In the genomic region with DNA sequence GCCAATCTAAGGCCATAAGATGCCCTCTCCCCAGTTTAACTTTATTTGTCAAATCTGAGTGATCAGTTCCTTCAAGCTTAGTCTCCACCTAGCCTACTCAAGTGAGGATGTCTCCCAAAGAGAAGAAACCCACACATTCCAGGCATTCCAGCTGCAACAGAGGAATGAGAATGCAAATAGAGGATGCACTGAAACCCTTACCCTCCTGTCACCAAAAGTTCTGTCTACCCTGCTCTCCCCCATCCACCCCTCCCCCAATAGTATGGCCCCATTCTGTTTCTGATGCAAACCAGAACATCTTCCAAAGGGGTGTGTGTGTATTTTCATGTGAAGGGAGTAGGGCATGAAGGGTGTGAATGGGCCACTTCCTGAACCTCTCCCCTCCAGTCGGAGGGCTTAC, we compare ENCODE assay signal across 20 cellular contexts. TPM values are rescaled to one million over a fixed set of nuclear protein-coding genes. Genes with fewer than 3 reads are reported as not detected.
"Had no signal": no experiment of that assay in that cellular context is flagged by ENCODE, and none has a peak within 500 bp of the region (broad histone marks: within the 10 kb centered on the region; RNA-seq: fewer than 3 reads in every experiment).

No MANE protein-coding gene starts in this region.

- ATAC-seq: activated CD4-positive, alpha-beta T cell treated with anti-CD3 and anti-CD28 coated beads for 36 hours; effector memory CD8-positive, alpha-beta T cell; foreskin keratinocyte; lower lobe of right lung; natural killer cell treated with Interleukin-12 subunit alpha and Interleukin-12 subunit beta and Interleukin-15 and Interleukin-18, amount 100 ng/mL, for 72 hours; stimulated activated memory B cell treated with anti-CD40 and anti-IgM and Interleukin-4, amounts not matched to agents 10 μg/mL and 1 μg/mL and 100 μg/mL, for 72 hours had no signal

- H3K36me3 Mint-ChIP-seq: activated CD4-positive, alpha-beta memory T cell treated with anti-CD3 and anti-CD28 coated beads for 36 hours; activated naive CD8-positive, alpha-beta T cell; natural killer cell treated with Interleukin-12 subunit alpha and Interleukin-12 subunit beta and Interleukin-15 and Interleukin-18, amount 100 ng/mL, for 72 hours; stimulated activated memory B cell treated with anti-CD40 and anti-IgM and Interleukin-4, amounts not matched to agents 10 μg/mL and 1 μg/mL and 100 μg/mL, for 72 hours had no signal

- H3K4me3 Mint-ChIP-seq: activated CD4-positive, alpha-beta memory T cell treated with anti-CD3 and anti-CD28 coated beads for 36 hours; activated CD4-positive, alpha-beta T cell treated with anti-CD3 and anti-CD28 coated beads for 36 hours; activated T-helper 1 cell treated with anti-CD3 and anti-CD28 coated beads, Interleukin-12 subunit alpha, Interleukin-12 subunit beta, Interleukin-2, Interleukin-4 antibody, amounts not matched to agents 30 ng/mL and 10 ng/mL and 1 ng/mL, durations not matched to agents 14 hours and 24 hours and 36 hours; effector memory CD8-positive, alpha-beta T cell; mesothelial cell of epicardium; natural killer cell treated with Interleukin-12 subunit alpha and Interleukin-12 subunit beta and Interleukin-15 and Interleukin-18, amount 100 ng/mL, for 72 hours; stimulated activated memory B cell treated with anti-CD40 and anti-IgM and Interleukin-4, amounts not matched to agents 10 μg/mL and 1 μg/mL and 100 μg/mL, for 72 hours had no signal

- DNase-seq: activated CD4-positive, alpha-beta memory T cell treated with anti-CD3 and anti-CD28 coated beads for 36 hours; activated CD4-positive, alpha-beta T cell treated with anti-CD3 and anti-CD28 coated beads for 36 hours; activated T-cell treated with anti-CD3 and anti-CD28 coated beads for 4 hours; amniotic stem cell; effector memory CD8-positive, alpha-beta T cell; foreskin keratinocyte; lower lobe of right lung; nucleus accumbens; sigmoid colon; spleen; stimulated activated CD4-positive, alpha-beta T cell treated with anti-CD3 and anti-CD28 coated beads, Interleukin-4, amount 100 ng/mL, for 4 hours had no signal

- H3K9me3 Mint-ChIP-seq: activated CD4-positive, alpha-beta memory T cell treated with anti-CD3 and anti-CD28 coated beads for 36 hours; activated T-helper 1 cell treated with anti-CD3 and anti-CD28 coated beads, Interleukin-12 subunit alpha, Interleukin-12 subunit beta, Interleukin-2, Interleukin-4 antibody, amounts not matched to agents 30 ng/mL and 10 ng/mL and 1 ng/mL, durations not matched to agents 14 hours and 24 hours and 36 hours; effector memory CD8-positive, alpha-beta T cell; mesothelial cell of epicardium; natural killer cell treated with Interleukin-12 subunit alpha and Interleukin-12 subunit beta and Interleukin-15 and Interleukin-18, amount 100 ng/mL, for 72 hours; stimulated activated memory B cell treated with anti-CD40 and anti-IgM and Interleukin-4, amounts not matched to agents 10 μg/mL and 1 μg/mL and 100 μg/mL, for 72 hours had no signal

- H3K27ac Mint-ChIP-seq: activated CD4-positive, alpha-beta memory T cell treated with anti-CD3 and anti-CD28 coated beads for 36 hours; activated CD4-positive, alpha-beta T cell treated with anti-CD3 and anti-CD28 coated beads for 36 hours; activated T-helper 1 cell treated with anti-CD3 and anti-CD28 coated beads, Interleukin-12 subunit alpha, Interleukin-12 subunit beta, Interleukin-2, Interleukin-4 antibody, amounts not matched to agents 30 ng/mL and 10 ng/mL and 1 ng/mL, durations not matched to agents 14 hours and 24 hours and 36 hours; mesothelial cell of epicardium; natural killer cell treated with Interleukin-12 subunit alpha and Interleukin-12 subunit beta and Interleukin-15 and Interleukin-18, amount 100 ng/mL, for 72 hours; stimulated activated memory B cell treated with anti-CD40 and anti-IgM and Interleukin-4, amounts not matched to agents 10 μg/mL and 1 μg/mL and 100 μg/mL, for 72 hours had no signal

- H3K27me3 Mint-ChIP-seq: activated CD4-positive, alpha-beta memory T cell treated with anti-CD3 and anti-CD28 coated beads for 36 hours; activated CD4-positive, alpha-beta T cell treated with anti-CD3 and anti-CD28 coated beads for 36 hours; activated naive CD8-positive, alpha-beta T cell; effector memory CD8-positive, alpha-beta T cell; natural killer cell treated with Interleukin-12 subunit alpha and Interleukin-12 subunit beta and Interleukin-15 and Interleukin-18, amount 100 ng/mL, for 72 hours; stimulated activated memory B cell treated with anti-CD40 and anti-IgM and Interleukin-4, amounts not matched to agents 10 μg/mL and 1 μg/mL and 100 μg/mL, for 72 hours had no signal

RNA-seq across cellular contexts. Expression of gene FCRL6, which starts 18.4 kb away (rescaled TPM):
- total RNA-seq: activated CD4-positive, alpha-beta memory T cell treated with anti-CD3 and anti-CD28 coated beads for 36 hours; activated CD4-positive, alpha-beta T cell treated with anti-CD3 and anti-CD28 coated beads for 36 hours; activated T-helper 1 cell treated with anti-CD3 and anti-CD28 coated beads, Interleukin-12 subunit alpha, Interleukin-12 subunit beta, Interleukin-2, Interleukin-4 antibody, amounts not matched to agents 30 ng/mL and 10 ng/mL and 1 ng/mL, durations not matched to agents 14 hours and 24 hours and 36 hours; dermis microvascular lymphatic vessel endothelial cell; fibroblast of lung; foreskin keratinocyte; sigmoid colon; T-helper 2 cell treated with Interferon-gamma antibody and Interleukin-4, amounts not matched to agents 100 ng/mL and 5 ng/mL, for 36 hours; thoracic aorta had no signal

RNA-seq across cellular contexts. Expression of gene SLAMF8, which starts 42.9 kb away (rescaled TPM):
- total RNA-seq: dermis microvascular lymphatic vessel endothelial cell, fibroblast of lung, foreskin keratinocyte, mesothelial cell of epicardium had no signal
